8 cellular contexts compared by ENCODE assay signal in the genomic region with DNA sequence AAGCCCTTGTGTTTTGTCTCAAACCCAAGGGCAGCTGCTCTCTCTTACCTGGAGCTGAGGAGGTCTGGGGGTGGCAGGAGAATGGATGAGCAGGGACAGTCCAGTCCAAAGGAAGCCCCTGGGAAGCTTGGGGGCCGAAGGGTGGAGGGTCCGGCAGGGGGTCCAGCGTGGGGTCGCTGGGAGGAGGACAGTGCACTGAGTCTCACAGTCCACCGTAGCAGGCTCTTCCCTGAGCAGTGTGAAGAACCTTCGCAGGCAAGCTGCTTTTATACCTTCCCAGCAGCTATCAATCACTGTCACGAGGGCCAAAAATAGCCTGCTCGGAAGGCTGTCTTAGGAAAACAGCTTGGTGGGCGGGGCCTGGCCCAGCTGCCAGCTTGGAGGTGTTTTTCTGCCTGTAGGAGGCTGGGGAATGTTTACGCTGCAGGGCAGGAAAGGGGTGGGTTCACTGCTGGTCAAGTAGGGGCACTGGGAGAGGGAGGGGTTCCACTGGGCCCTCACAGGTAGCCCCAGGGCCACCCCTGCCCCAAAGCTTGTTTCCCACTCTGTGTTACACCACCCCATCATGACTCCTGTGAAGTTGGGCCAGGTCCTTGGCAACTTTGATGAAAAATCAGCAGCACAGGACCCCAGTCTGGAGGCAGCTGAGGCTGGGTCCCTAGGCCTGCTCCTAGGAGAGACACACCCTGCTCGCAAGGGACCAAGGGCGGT. TPM values are rescaled to one million over a fixed set of nuclear protein-coding genes. Genes with fewer than 3 reads are reported as not detected.
DNase-seq lines count a peak whose midpoint lies in the region; ATAC-seq and TF ChIP-seq lines count a peak whose summit lies in the region.

A gene with protein sequence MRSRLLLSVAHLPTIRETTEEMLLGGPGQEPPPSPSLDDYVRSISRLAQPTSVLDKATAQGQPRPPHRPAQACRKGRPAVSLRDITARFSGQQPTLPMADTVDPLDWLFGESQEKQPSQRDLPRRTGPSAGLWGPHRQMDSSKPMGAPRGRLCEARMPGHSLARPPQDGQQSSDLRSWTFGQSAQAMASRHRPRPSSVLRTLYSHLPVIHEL (minus strand): TSS at position 240 of the 711 bp plus-strand sequence. CDS start 779 bp downstream, outside the sequence.

- DNase-seq in COLO829 (ENCODE audit: low spot score) (peak; percentile 66), HAP-1 (ENCODE audit: low spot score in 2 of 2) (peak; percentile 85 to 96), NCI-H446 treated with DMSO at 0.1 percent for 48 hours (lab: John Stamatoyannopoulos, UW) (peak; percentile 76), body of pancreas (peak; percentile 97 to 99 (median 99)), hippocampal formation (lab: John Stamatoyannopoulos, UW) (peak; percentile 21 to 42), retinal pigment epithelial cell (ENCODE audit: low read depth) (peak; percentile 86)

- in situ Hi-C loops in HAP-1 (cut with MboI; ENCODE audit: low sequenced_read_pairs): no loop called here

- H3K9me3 ChIP-seq in HAP-1 (no peaks in the 10 kb centered on the region), body of pancreas (no peaks in the 10 kb centered on the region)

- TF ChIP-seq CTCF in body of pancreas (IDR thresholded peaks at IDR 0.05) (peak in 4 of 7 experiments; percentile 54 to 60 (median 56)), retinal pigment epithelial cell (conservative IDR thresholded peaks at IDR 0.05; ENCODE audit: low read depth, low read length) (peak; percentile 23)

- H3K27me3 ChIP-seq in HAP-1 (ENCODE audit: low read depth) (no peaks in the 10 kb centered on the region), body of pancreas (no peaks in the 10 kb centered on the region)

- peaks cover 44% of the 10 kb centered on the region for H3K4me1 ChIP-seq in HAP-1
- H3K4me1 ChIP-seq in body of pancreas: peaks cover 83% of the 10 kb centered on the region

- intact Hi-C loops in body of pancreas (cut with DNase I): no loop called here

- peak; percentile 53 for ATAC-seq in body of pancreas
- no peak for ATAC-seq in HG02759 (IDR thresholded peaks at IDR 0.05; ENCODE audit: unreplicated experiment)
- ATAC-seq in GM19467 (IDR thresholded peaks at IDR 0.05; ENCODE audit: unreplicated experiment): no peak

- 4 to 6% methylated on average over 12 of the region's 12 CpGs for WGBS in body of pancreas, 2 donors

- TF ChIP-seq POLR2A in body of pancreas (IDR thresholded peaks at IDR 0.05): peak; percentile 100

- H3K27ac ChIP-seq in body of pancreas: peak within 1 kb of the TSS; percentile 84 to 95 (median 91)

- peak within 1 kb of the TSS; percentile 24 for H3K4me3 ChIP-seq in HAP-1
- H3K4me3 ChIP-seq in body of pancreas: peak within 1 kb of the TSS; percentile 71 to 74
- H3K4me3 ChIP-seq in retinal pigment epithelial cell (ENCODE audit: low read length): peak within 1 kb of the TSS; percentile 33

- no peaks in the 10 kb centered on the region for H3K36me3 ChIP-seq in HAP-1 (replicated peaks)
- H3K36me3 ChIP-seq in body of pancreas (replicated peaks in 1 of 2; ENCODE audit: insufficient read depth in 1 of 2, low read depth in 2 of 2): no peaks in the 10 kb centered on the region

RNA-seq across cellular contexts. Expression of the gene that starts here (rescaled TPM):
- 100 to 1,000 TPM; 226 to 230 TPM for total RNA-seq in body of pancreas

Comparison
In these comparisons a context has a peak if more than half of its experiments do, and no peak if none do; other contexts are left out.
1. DNase-seq: peak in every context shown above with its lines; median percentile 99 in body of pancreas; 90 in HAP-1; 86 in retinal pigment epithelial cell; 76 in NCI-H446 treated with DMSO at 0.1 percent for 48 hours; 66 in COLO829; 32 in hippocampal formation.